In the genomic region with DNA sequence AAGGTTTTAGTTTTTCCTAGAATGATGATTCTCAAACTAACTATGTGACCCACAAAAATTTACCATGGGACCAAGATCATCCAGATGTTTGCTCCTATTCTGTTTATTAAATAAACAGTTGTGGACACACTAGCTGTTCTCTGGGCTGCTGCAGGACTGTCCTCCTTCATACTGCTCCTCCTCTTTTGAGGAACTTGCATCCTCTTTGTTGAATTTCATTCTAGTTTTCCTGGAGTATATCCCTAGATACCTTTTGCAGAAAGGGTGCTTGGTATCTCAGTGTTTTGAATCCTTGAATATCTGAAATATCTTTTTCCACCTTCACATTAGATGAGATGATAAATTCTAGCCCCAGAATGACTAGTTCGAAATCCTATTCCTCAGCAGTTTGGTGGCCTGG, we compare ENCODE assay signal across 38 cellular contexts.
"Had no signal": no experiment of that assay in that cellular context is flagged by ENCODE, and none has a peak within 500 bp of the region (broad histone marks: within the 10 kb centered on the region; RNA-seq: fewer than 3 reads in every experiment).

No MANE protein-coding gene starts in this region.

- H3K9me3 Mint-ChIP-seq: activated B cell treated with CpG ODN at 0.5 μM for 24 hours had no signal

- H3K27ac Mint-ChIP-seq: activated B cell treated with CpG ODN at 0.5 μM for 24 hours; activated CD4-positive, alpha-beta memory T cell treated with anti-CD3 and anti-CD28 coated beads, Interleukin-2, amount 10 ng/mL, durations not matched to agents 7 days and 5 days; activated CD8-positive, alpha-beta memory T cell treated with anti-CD3 and anti-CD28 coated beads, Interleukin-2, amount 10 ng/mL, durations not matched to agents 7 days and 5 days; activated naive CD4-positive, alpha-beta T cell treated with anti-CD3 and anti-CD28 coated beads, Interleukin-2, amount 10 ng/mL, durations not matched to agents 7 days and 5 days; activated naive CD8-positive, alpha-beta T cell; activated naive CD8-positive, alpha-beta T cell treated with anti-CD3 and anti-CD28 coated beads, Interleukin-2, amount 50 U/mL, for 24 hours; brain had no signal

- DNase-seq: activated B cell treated with CpG ODN at 0.5 μM for 24 hours; activated CD4-positive, alpha-beta memory T cell treated with anti-CD3 and anti-CD28 coated beads, Interleukin-2, amount 10 ng/mL, durations not matched to agents 7 days and 5 days; activated CD4-positive, alpha-beta T cell treated with anti-CD3 and anti-CD28 coated beads for 4 hours; activated CD4-positive, alpha-beta T cell treated with anti-CD3 and anti-CD28 coated beads, Interleukin-2, amount 50 U/mL, for 1 hour; activated CD4-positive, CD25-positive, alpha-beta regulatory T cell treated with anti-CD3 and anti-CD28 coated beads, Interleukin-2, amount 50 U/mL, for 72 hours; activated CD8-positive, alpha-beta memory T cell treated with anti-CD3 and anti-CD28 coated beads for 24 hours; activated CD8-positive, alpha-beta memory T cell treated with anti-CD3 and anti-CD28 coated beads, Interleukin-2, amount 10 ng/mL, durations not matched to agents 7 days and 5 days; activated CD8-positive, alpha-beta memory T cell treated with anti-CD3 and anti-CD28 coated beads, Interleukin-2, amount 50 U/mL, for 48 hours; activated effector memory CD4-positive, alpha-beta T cell treated with Interleukin-2 at 50 U/mL for 16 hours; activated naive CD4-positive, alpha-beta T cell treated with anti-CD3 and anti-CD28 coated beads, Interleukin-2, amount 10 ng/mL, durations not matched to agents 7 days and 5 days; activated naive CD8-positive, alpha-beta T cell treated with anti-CD3 and anti-CD28 coated beads, Interleukin-2, amount 50 U/mL, for 24 hours; activated T-cell treated with anti-CD3 and anti-CD28 coated beads, Interleukin-2, amount 50 U/mL, for 48 hours; anterior cingulate cortex; caudate nucleus; cerebellar nuclear complex; NCI-H1092 treated with DMSO at 0.1 percent for 48 hours; NCI-H1417; NCI-H146; NCI-H187; NCI-H2029 treated with DMSO at 0.1 percent for 48 hours; NCI-H2107; NCI-H2171; NCI-H510A; NCI-H526; NCI-H748 treated with DMSO at 0.1 percent for 48 hours; NK-92 treated with Interleukin-12 subunit alpha and Interleukin-12 subunit beta, amount 100 ng/mL, for 24 hours; PC-3; SIG-M5; SW 1271; T-helper 1 cell; T-helper 2 cell; T-helper 9 cell had no signal

- H3K27ac ChIP-seq: RWPE1, VCaP had no signal

- H3K4me3 Mint-ChIP-seq: activated B cell treated with CpG ODN at 0.5 μM for 24 hours; activated CD4-positive, alpha-beta memory T cell treated with anti-CD3 and anti-CD28 coated beads, Interleukin-2, amount 10 ng/mL, durations not matched to agents 7 days and 5 days; activated CD8-positive, alpha-beta memory T cell treated with anti-CD3 and anti-CD28 coated beads, Interleukin-2, amount 10 ng/mL, durations not matched to agents 7 days and 5 days; activated naive CD4-positive, alpha-beta T cell treated with anti-CD3 and anti-CD28 coated beads, Interleukin-2, amount 10 ng/mL, durations not matched to agents 7 days and 5 days; activated naive CD8-positive, alpha-beta T cell; activated naive CD8-positive, alpha-beta T cell treated with anti-CD3 and anti-CD28 coated beads, Interleukin-2, amount 50 U/mL, for 24 hours; brain had no signal

- ATAC-seq: activated CD8-positive, alpha-beta memory T cell treated with anti-CD3 and anti-CD28 coated beads, Interleukin-2, amount 10 ng/mL, durations not matched to agents 7 days and 5 days; activated naive CD8-positive, alpha-beta T cell treated with anti-CD3 and anti-CD28 coated beads, Interleukin-2, amount 50 U/mL, for 24 hours; PC-3; Right ventricle myocardium inferior; SK-N-SH treated with all-trans-retinoic acid at 6 μM for 48 hours had no signal

- H3K27me3 Mint-ChIP-seq: activated B cell treated with CpG ODN at 0.5 μM for 24 hours; activated CD4-positive, alpha-beta memory T cell treated with anti-CD3 and anti-CD28 coated beads, Interleukin-2, amount 10 ng/mL, durations not matched to agents 7 days and 5 days; activated CD8-positive, alpha-beta memory T cell treated with anti-CD3 and anti-CD28 coated beads, Interleukin-2, amount 10 ng/mL, durations not matched to agents 7 days and 5 days; activated naive CD8-positive, alpha-beta T cell; activated naive CD8-positive, alpha-beta T cell treated with anti-CD3 and anti-CD28 coated beads, Interleukin-2, amount 50 U/mL, for 24 hours had no signal

- H3K36me3 Mint-ChIP-seq: activated naive CD8-positive, alpha-beta T cell had no signal
